Comparison of ENCODE assay signal across 8 cellular contexts in genomic region chr2:60555794-60556161, GRCh38. TPM values are rescaled to one million over a fixed set of nuclear protein-coding genes. Genes with fewer than 3 reads are reported as not detected.
DNase-seq lines count a peak whose midpoint lies in the region; ATAC-seq and TF ChIP-seq lines count a peak whose summit lies in the region.

No MANE protein-coding gene starts in this region.

- POLR2A ChIA-PET in activated CD4-positive, alpha-beta T cell treated with anti-CD3 and anti-CD28 coated beads, Interleukin-2, amount 10 ng/mL, durations not matched to agents 7 days and 5 days (lab: Charles Lee): no interaction called here

- H3K9me3 ChIP-seq in testis: no peaks in the 10 kb centered on the region

- H3K4me3 Mint-ChIP-seq in activated CD4-positive, alpha-beta T cell treated with anti-CD3 and anti-CD28 coated beads, Interleukin-2, amount 10 ng/mL, durations not matched to agents 7 days and 5 days: peak overlapping the region; percentile 76
- peak overlapping the region; percentile 91 for H3K4me3 Mint-ChIP-seq in nephron progenitor cell

- no peak overlapping the region for H3K27ac Mint-ChIP-seq in activated CD4-positive, alpha-beta T cell treated with anti-CD3 and anti-CD28 coated beads, Interleukin-2, amount 10 ng/mL, durations not matched to agents 7 days and 5 days
- H3K27ac Mint-ChIP-seq in nephron progenitor cell: no peak overlapping the region

- in situ Hi-C loops in astrocyte of the spinal cord (cut with HindIII; ENCODE audit: low sequenced_read_pairs): no loop called here

- H3K4me3 ChIP-seq in astrocyte of the spinal cord (ENCODE audit: low read depth, low read length) (peak overlapping the region; percentile 76), testis (peak overlapping the region in 1 of 2 donors; percentile 54)

- H3K27ac ChIP-seq in substantia nigra (ENCODE audit: low read depth, low read length, poor library complexity, severe bottlenecking): no peak overlapping the region
- no peak overlapping the region for H3K27ac ChIP-seq in testis

- H3K36me3 Mint-ChIP-seq in activated CD4-positive, alpha-beta T cell treated with anti-CD3 and anti-CD28 coated beads, Interleukin-2, amount 10 ng/mL, durations not matched to agents 7 days and 5 days (ENCODE audit: low read depth): no peaks in the 10 kb centered on the region
- no peaks in the 10 kb centered on the region for H3K36me3 Mint-ChIP-seq in nephron progenitor cell (ENCODE audit: low read depth)

- no peak for TF ChIP-seq POLR2A in testis (IDR thresholded peaks at IDR 0.05)

- peaks cover 37% of the 10 kb centered on the region for H3K4me1 Mint-ChIP-seq in activated CD4-positive, alpha-beta T cell treated with anti-CD3 and anti-CD28 coated beads, Interleukin-2, amount 10 ng/mL, durations not matched to agents 7 days and 5 days
- H3K4me1 Mint-ChIP-seq in nephron progenitor cell: peaks cover 34% of the 10 kb centered on the region

- DNase-seq in activated CD4-positive, alpha-beta T cell treated with anti-CD3 and anti-CD28 coated beads, Interleukin-2, amount 10 ng/mL, durations not matched to agents 7 days and 5 days: no peak
- DNase-seq in activated CD4-positive, alpha-beta T cell treated with anti-CD3 and anti-CD28 coated beads, Interleukin-2, amount 50 U/mL, for 48 hours: no peak
- DNase-seq in astrocyte of the spinal cord (ENCODE audit: low read depth, low spot score): no peak
- DNase-seq in nephron progenitor cell: no peak
- no peak for DNase-seq in substantia nigra (lab: John Stamatoyannopoulos, UW)
- no peak for DNase-seq in testis

- CTCF ChIA-PET in activated CD4-positive, alpha-beta T cell treated with anti-CD3 and anti-CD28 coated beads, Interleukin-2, amount 10 ng/mL, durations not matched to agents 7 days and 5 days (lab: Charles Lee): interaction anchor here (1.0 to 1.8 kb wide), 2 partner anchors 12 to 26 kb away, joined by 4 to 6 read pairs; no protein-coding TSS in a partner anchor

- peaks cover 75% of the 10 kb centered on the region for H3K27me3 Mint-ChIP-seq in activated CD4-positive, alpha-beta T cell treated with anti-CD3 and anti-CD28 coated beads, Interleukin-2, amount 10 ng/mL, durations not matched to agents 7 days and 5 days
- H3K27me3 Mint-ChIP-seq in nephron progenitor cell (ENCODE audit: low read depth, poor library complexity): peaks cover 72% of the 10 kb centered on the region

- TF ChIP-seq CTCF in astrocyte of the spinal cord (IDR thresholded peaks at IDR 0.05; ENCODE audit: low read depth, low read length): no peak
- TF ChIP-seq CTCF in nephron progenitor cell (IDR thresholded peaks at IDR 0.05): no peak
- no peak for TF ChIP-seq CTCF in testis (IDR thresholded peaks at IDR 0.05)

- 8 to 11% methylated on average over 5 of the region's 5 CpGs for WGBS in testis, 2 donors

- H3K27me3 ChIP-seq in testis: no peaks in the 10 kb centered on the region

- ATAC-seq in HG03432 (IDR thresholded peaks at IDR 0.05; ENCODE audit: unreplicated experiment) (peak; percentile 2), HG02938 (IDR thresholded peaks at IDR 0.05; ENCODE audit: unreplicated experiment) (no peak)

- H3K4me1 ChIP-seq in testis: peaks cover 14% of the 10 kb centered on the region

- no peaks in the 10 kb centered on the region for H3K36me3 ChIP-seq in testis (ENCODE audit: low read depth, missing control alignments)

- H3K9me3 Mint-ChIP-seq in activated CD4-positive, alpha-beta T cell treated with anti-CD3 and anti-CD28 coated beads, Interleukin-2, amount 10 ng/mL, durations not matched to agents 7 days and 5 days: no peaks in the 10 kb centered on the region
- H3K9me3 Mint-ChIP-seq in nephron progenitor cell: no peaks in the 10 kb centered on the region

- intact Hi-C loops in testis (cut with DNase I; ENCODE audit: low total_unique reads): no loop called here

RNA-seq across cellular contexts. Expression of gene BCL11A, which starts 2.3 kb away (rescaled TPM):
- total RNA-seq in activated CD4-positive, alpha-beta T cell treated with anti-CD3 and anti-CD28 coated beads, Interleukin-2, amount 10 ng/mL, durations not matched to agents 7 days and 5 days: under 1 TPM; 0.04 to 0.30 TPM
- 10 to 100 TPM in 1 of 2 donors, 1 to 10 TPM in 1; 4.1 to 11.6 TPM for total RNA-seq in testis
- 5.1 TPM for polyA plus RNA-seq in testis (ENCODE audit: insufficient read depth, low read depth, low replicate concordance)
